Comparison of ENCODE assay signal across 13 cellular contexts in the genomic region with DNA sequence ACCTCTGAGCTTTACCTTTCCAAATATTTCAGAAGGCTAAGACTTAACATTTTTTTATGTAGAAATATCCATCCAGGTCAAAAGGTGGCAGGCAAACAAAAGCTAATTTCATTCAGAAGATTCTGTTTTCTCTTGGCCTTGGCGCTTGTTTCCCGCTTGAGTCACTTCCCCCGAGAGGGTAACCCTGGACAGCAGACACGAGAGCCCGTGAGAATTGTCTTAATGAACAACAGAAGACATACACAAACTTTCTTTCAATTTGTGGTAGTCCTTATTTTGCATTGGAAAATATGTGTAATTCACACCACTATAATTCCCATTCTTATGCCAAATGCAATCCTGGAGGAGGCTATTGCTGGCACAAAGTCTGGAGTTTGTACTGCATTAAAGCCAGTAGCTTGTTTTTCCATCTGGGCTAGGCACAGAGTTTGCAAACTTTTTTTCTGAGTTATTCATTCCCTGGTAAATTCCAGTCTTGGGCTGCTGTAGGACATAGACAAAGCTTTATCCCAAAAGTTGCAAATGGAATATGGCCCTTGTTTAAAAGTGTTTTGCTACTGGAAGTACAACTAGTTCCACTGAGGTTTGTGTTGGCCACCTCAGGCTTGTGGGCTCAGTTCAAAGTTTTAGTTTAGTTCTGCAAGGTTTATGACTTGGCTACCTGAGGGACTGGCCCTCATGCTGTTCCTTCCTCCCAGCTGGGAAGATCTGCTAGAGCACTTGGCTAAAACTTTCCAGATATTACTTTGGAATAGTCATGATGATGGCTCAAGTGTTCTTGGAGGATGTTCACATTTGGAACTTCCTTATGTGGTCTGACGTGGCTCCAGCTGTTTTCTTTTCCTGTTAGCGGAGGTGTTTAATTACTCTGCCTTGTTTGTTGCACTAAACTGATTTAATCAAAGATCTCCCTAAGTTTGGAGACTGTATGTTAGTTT.
DNase-seq lines count a peak whose midpoint lies in the region; ATAC-seq and TF ChIP-seq lines count a peak whose summit lies in the region.
"Had no signal": no experiment of that assay in that cellular context is flagged by ENCODE, and none has a peak within 500 bp of the region (broad histone marks: within the 10 kb centered on the region; RNA-seq: fewer than 3 reads in every experiment).

No MANE protein-coding gene starts in this region.

- no peak overlapping the region for H3K4me3 ChIP-seq in choroid plexus epithelial cell (ENCODE audit: low read depth, low read length)
- H3K4me3 ChIP-seq: colonic mucosa had no signal

- no peak for TF ChIP-seq CTCF in choroid plexus epithelial cell (conservative IDR thresholded peaks at IDR 0.05; ENCODE audit: low read depth, low read length)

- DNase-seq in AG08395 (ENCODE audit: low spot score) = peak; percentile 80
- DNase-seq in HT1080 (ENCODE audit: low read depth) = peak; percentile 40
- DNase-seq in choroid plexus epithelial cell (ENCODE audit: low read depth) = peak; percentile 15
- peak; percentile 41 to 95 for DNase-seq in lung microvascular endothelial cell (ENCODE audit: low read depth in 2 of 2)
- no peak for DNase-seq in A172 (ENCODE audit: low spot score)
- no peak for DNase-seq in cerebellum (ENCODE audit: low spot score)
- DNase-seq in stimulated activated naive CD4-positive, alpha-beta T cell (lab: John Stamatoyannopoulos, UW) = no peak
- DNase-seq: activated CD4-positive, alpha-beta memory T cell treated with anti-CD3 and anti-CD28 coated beads for 36 hours; activated naive CD4-positive, alpha-beta T cell treated with Interleukin-2 at 50 U/mL for 16 hours; colonic mucosa; NCI-H2107; T-helper 17 cell had no signal

- no peak for ATAC-seq in HG03342 (IDR thresholded peaks at IDR 0.05; ENCODE audit: unreplicated experiment)
- ATAC-seq: T-helper 17 cell had no signal

Comparison
In these comparisons a context has a peak if more than half of its experiments do, and no peak if none do; other contexts are left out.
1. DNase-seq: peak in AG08395 (single experiment), HT1080 (single experiment), choroid plexus epithelial cell (single experiment) and lung microvascular endothelial cell (2 of 2); none in A172 (single experiment), cerebellum (single experiment) and stimulated activated naive CD4-positive, alpha-beta T cell (0 of 6).